13 cellular contexts compared by ENCODE assay signal in genomic region chr7:50317697-50318640, GRCh38. TPM values are rescaled to one million over a fixed set of nuclear protein-coding genes. Genes with fewer than 3 reads are reported as not detected.
DNase-seq lines count a peak whose midpoint lies in the region; ATAC-seq, FAIRE-seq and TF ChIP-seq lines count a peak whose summit lies in the region.
"Had no signal": no experiment of that assay in that cellular context is flagged by ENCODE, and none has a peak within 500 bp of the region (broad histone marks: within the 10 kb centered on the region; RNA-seq: fewer than 3 reads in every experiment).

No MANE protein-coding gene starts in this region.

- no peaks in the 10 kb centered on the region for H3K27me3 ChIP-seq in BLaER1
- no peaks in the 10 kb centered on the region for H3K27me3 ChIP-seq in duodenal mucosa (ENCODE audit: control insufficient read depth in 1 of 2, insufficient read depth in 2 of 2, low read length in 2 of 2)
- peaks cover 13% of the 10 kb centered on the region for H3K27me3 ChIP-seq in foreskin keratinocyte

- TF ChIP-seq CTCF in OCI-LY7 (conservative IDR thresholded peaks at IDR 0.05; ENCODE audit: low read length) (no peak), foreskin keratinocyte (conservative IDR thresholded peaks at IDR 0.05) (no peak)

- DNase-seq in GM19239 (ENCODE audit: insufficient read length, low spot score) (no peak), OCI-LY7 (ENCODE audit: low spot score) (no peak), NCI-H2171 (lab: John Stamatoyannopoulos, UW) (no peak), foreskin keratinocyte (no peak)
- DNase-seq: islet precursor cell, NCI-H345, pancreas had no signal

- H3K4me1 ChIP-seq in BLaER1 = peaks cover 75% of the 10 kb centered on the region
- H3K4me1 ChIP-seq in OCI-LY7 (ENCODE audit: insufficient read depth, low read length, poor library complexity, severe bottlenecking) = peaks cover 66% of the 10 kb centered on the region
- peaks cover 9 to 21% of the 10 kb centered on the region in 2 donors for H3K4me1 ChIP-seq in duodenal mucosa (ENCODE audit: control insufficient read depth in 1 of 2, insufficient read depth in 2 of 2, low read length in 2 of 2)
- no peaks in the 10 kb centered on the region for H3K4me1 ChIP-seq in foreskin keratinocyte
- H3K4me1 ChIP-seq: pancreas had no signal

- intact Hi-C loops in OCI-LY7 (cut with micrococcal nuclease; ENCODE audit: unreplicated experiment) = no loop called here

- POLR2A ChIA-PET in OCI-LY7 (lab: Charles Lee) = interaction anchor here (0.7 to 14.5 kb wide), 8 partner anchors 8 to 51 kb away, joined by 3 to 265 read pairs (median 4); no protein-coding TSS in a partner anchor

- H3K9me3 ChIP-seq in BLaER1 (no peaks in the 10 kb centered on the region), OCI-LY7 (ENCODE audit: low read length) (no peaks in the 10 kb centered on the region), duodenal mucosa (ENCODE audit: control insufficient read depth in 1 of 2, low read length in 2 of 2) (no peaks in the 10 kb centered on the region)
- H3K9me3 ChIP-seq: pancreas had no signal

- H3K79me2 ChIP-seq in OCI-LY7 (ENCODE audit: insufficient read depth, low read depth, low read length) = peaks cover 79% of the 10 kb centered on the region

- CTCF ChIA-PET in OCI-LY7 (lab: Charles Lee; ENCODE audit: unreplicated experiment) = no interaction called here

- H3K27ac ChIP-seq in BLaER1 (peak overlapping the region; percentile 33; the same call in 1 of the 2 replicates), OCI-LY7 (ENCODE audit: low read depth, low read length, poor library complexity, severe bottlenecking) (no peak overlapping the region), duodenal mucosa (ENCODE audit: low read depth, low read length) (peak overlapping the region; percentile 30), foreskin keratinocyte (no peak overlapping the region)
- H3K27ac ChIP-seq: pancreas had no signal

- no peaks in the 10 kb centered on the region for H3K9me2 ChIP-seq in OCI-LY7 (ENCODE audit: insufficient read depth, low read length)

- H4K20me1 ChIP-seq in BLaER1 = peaks cover 100% of the 10 kb centered on the region
- H4K20me1 ChIP-seq in OCI-LY7 (ENCODE audit: insufficient read depth, low read length) = peaks cover 31% of the 10 kb centered on the region; the same call in 1 of the 2 replicates

- ATAC-seq in foreskin keratinocyte (no peak), GM21423 (IDR thresholded peaks at IDR 0.05; ENCODE audit: unreplicated experiment) (no peak), GM21528 (IDR thresholded peaks at IDR 0.05; ENCODE audit: low FRiP score, unreplicated experiment) (no peak)
- ATAC-seq: pancreas had no signal

- no peak overlapping the region for H2AFZ ChIP-seq in OCI-LY7 (ENCODE audit: low read length)

- peak; percentile 72 for FAIRE-seq in GM19239 (lab: Jason Lieb, UNC)
- FAIRE-seq: endothelial cell of umbilical vein, H1, pancreas had no signal

- no TSS peak for BruUV-seq in OCI-LY7 (replicated peaks; lab: Mats Ljungman, UMichigan)

- peaks cover 83% of the 10 kb centered on the region for H3K36me3 ChIP-seq in BLaER1
- H3K36me3 ChIP-seq in OCI-LY7 (ENCODE audit: insufficient read depth, low read length) = peaks cover 88% of the 10 kb centered on the region
- H3K36me3 ChIP-seq in duodenal mucosa (ENCODE audit: control insufficient read depth in 1 of 2, insufficient read depth in 2 of 2, low read length in 2 of 2) = no peaks in the 10 kb centered on the region
- H3K36me3 ChIP-seq: pancreas had no signal

- H3K9ac ChIP-seq in BLaER1 = peak overlapping the region; percentile 10; the same call in 1 of the 2 replicates
- peak overlapping the region in 1 of 2 donors; percentile 46 for H3K9ac ChIP-seq in duodenal mucosa (ENCODE audit: low read depth in 1 of 2, low read length in 2 of 2)

- H3K4me2 ChIP-seq in BLaER1 (peak overlapping the region; percentile 41), OCI-LY7 (ENCODE audit: low read length) (peak overlapping the region; percentile 99)

- H3K4me3 ChIP-seq in BLaER1 (no peak overlapping the region), OCI-LY7 (ENCODE audit: low read depth, low read length, poor library complexity, severe bottlenecking) (no peak overlapping the region), duodenal mucosa (ENCODE audit: low read depth in 1 of 2, low read length in 2 of 2) (peak overlapping the region in 1 of 2 donors; percentile 8)
- H3K4me3 ChIP-seq: pancreas had no signal

RNA-seq across cellular contexts. Expression of gene IKZF1, which starts 13.5 kb away (rescaled TPM):
- 90.0 and 108 TPM in 2 replicates for total RNA-seq in OCI-LY7 (2014; rRNA removed; shearing (Covaris generic))
- total RNA-seq in OCI-LY7 (2022) = 161 and 163 TPM in 2 replicates
- not detected in 2 replicates for total RNA-seq in foreskin keratinocyte
- not detected in 2 replicates for polyA plus RNA-seq in foreskin keratinocyte

Comparison
In these comparisons a context has a peak if more than half of its experiments do, and no peak if none do; other contexts are left out.
1. H3K27ac ChIP-seq: peak in BLaER1 (single experiment) and duodenal mucosa (single experiment); none in OCI-LY7 (single experiment) and foreskin keratinocyte (single experiment).
2. RNA of gene IKZF1, which starts 13.5 kb away (total RNA-seq): 90.0 to 163 TPM in OCI-LY7; not detected in foreskin keratinocyte; every median in the first group is over 10 times any median in the second.